ENCODE assay signal across 1 cellular context in the genomic region with DNA sequence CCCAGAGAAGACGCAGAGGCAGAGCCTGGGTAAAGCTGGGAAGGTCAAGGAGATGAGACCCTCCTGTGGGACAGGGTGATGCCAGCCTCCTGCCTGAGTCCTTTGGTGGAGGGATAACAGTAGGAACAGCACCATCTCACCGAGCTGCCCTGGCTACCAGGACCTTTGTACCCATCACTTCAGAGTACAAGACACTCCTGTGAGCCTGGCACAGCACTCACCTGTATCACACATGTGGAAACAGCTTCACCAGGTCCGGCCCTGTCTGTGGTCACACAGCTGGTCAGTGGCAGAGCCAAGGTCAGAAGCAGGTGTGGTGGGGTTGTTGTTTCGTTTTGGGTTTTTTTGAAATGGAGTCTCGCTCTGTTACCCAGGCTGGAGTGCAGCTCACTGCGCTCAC.
TF ChIP-seq lines count a peak whose summit lies in the region.

No MANE protein-coding gene starts in this region.

TF ChIP-seq in H1, 55 proteins besides CTCF, POLR2A, EP300 and RAD21:
- TF ChIP-seq SAP30 (IDR thresholded peaks at IDR 0.05; ENCODE audit: insufficient read depth, insufficient replicate concordance, low read length) = no peak
- TF ChIP-seq RNF2 (IDR thresholded peaks at IDR 0.05; ENCODE audit: borderline replicate concordance, low read depth, low read length, missing control alignments, poor library complexity, severe bottlenecking) = no peak
- no peak for TF ChIP-seq POU5F1 (IDR thresholded peaks at IDR 0.05; ENCODE audit: low read depth, low read length)
- TF ChIP-seq TAF7 (optimal IDR thresholded peaks at IDR 0.05; ENCODE audit: borderline replicate concordance, low read depth, low read length) = no peak
- TF ChIP-seq CBX8 (IDR thresholded peaks at IDR 0.05; ENCODE audit: borderline replicate concordance, low read depth, low read length) = no peak
- TF ChIP-seq SP4 (IDR thresholded peaks at IDR 0.05; ENCODE audit: low read length) = no peak
- no peak for TF ChIP-seq ASH2L (IDR thresholded peaks at IDR 0.05; ENCODE audit: low read length)
- TF ChIP-seq SIRT6 (IDR thresholded peaks at IDR 0.05; ENCODE audit: low read length) = no peak
- TF ChIP-seq GTF2F1 (IDR thresholded peaks at IDR 0.05; ENCODE audit: borderline replicate concordance, low read depth, low read length) = no peak
- TF ChIP-seq TBP (IDR thresholded peaks at IDR 0.05; ENCODE audit: low read depth, low read length) = no peak
- TF ChIP-seq BRCA1 (IDR thresholded peaks at IDR 0.05; ENCODE audit: low read depth, low read length) = no peak
- TF ChIP-seq SIN3A (conservative IDR thresholded peaks at IDR 0.05 in 1 of 2, IDR thresholded peaks at IDR 0.05 in 1 of 2; ENCODE audit: low read depth in 1 of 2, low read length in 2 of 2) = no peak
- TF ChIP-seq RFX5 (IDR thresholded peaks at IDR 0.05; ENCODE audit: borderline replicate concordance, low read depth, low read length) = no peak
TF ChIP-seq in H1: peak in this region for 0.
